Comparison of ENCODE assay signal across 8 cellular contexts in genomic region chr15:85494035-85494793, GRCh38.
DNase-seq lines count a peak whose midpoint lies in the region; ATAC-seq and TF ChIP-seq lines count a peak whose summit lies in the region.

No MANE protein-coding gene starts in this region.

- peak overlapping the region; percentile 71 for H3K27ac ChIP-seq in WERI-Rb-1
- peak overlapping the region; percentile 47 to 78 (median 72) for H3K27ac ChIP-seq in transverse colon

- peak in 2 of 3 experiments; percentile 33 to 52 for DNase-seq in NCI-H1417 (lab: John Stamatoyannopoulos, UW)
- no peak for DNase-seq in NCI-H1417 treated with DMSO at 0.1 percent for 48 hours (lab: John Stamatoyannopoulos, UW)
- no peak for DNase-seq in WERI-Rb-1
- DNase-seq in iPS-NIHi11 (ENCODE audit: low spot score), result peak; percentile 44
- no peak for DNase-seq in transverse colon
- no peak for DNase-seq in SIG-M5 (lab: John Stamatoyannopoulos, UW)
- DNase-seq in Ammon's horn (ENCODE audit: low spot score), result no peak

- intact Hi-C loops in transverse colon (cut with DNase I; ENCODE audit: low total_unique reads), result no loop called here

- no peak overlapping the region for H3K4me3 ChIP-seq in WERI-Rb-1 (ENCODE audit: low read depth, low read length)
- H3K4me3 ChIP-seq in transverse colon, result no peak overlapping the region

- ATAC-seq in HG02852 (IDR thresholded peaks at IDR 0.05; ENCODE audit: unreplicated experiment), result no peak

- H3K9me3 ChIP-seq in WERI-Rb-1 (ENCODE audit: severe bottlenecking), result no peaks in the 10 kb centered on the region
- no peaks in the 10 kb centered on the region for H3K9me3 ChIP-seq in transverse colon

- TF ChIP-seq CTCF in WERI-Rb-1 (IDR thresholded peaks at IDR 0.05; ENCODE audit: low read depth, low read length) (no peak), transverse colon (IDR thresholded peaks at IDR 0.05) (no peak)

- no peak for TF ChIP-seq EP300 in transverse colon (IDR thresholded peaks at IDR 0.05; ENCODE audit: low read depth)

- H3K4me1 ChIP-seq in transverse colon, result peaks cover 0 to 44% (median 24%) of the 10 kb centered on the region in 4 donors

- TF ChIP-seq POLR2A in transverse colon (IDR thresholded peaks at IDR 0.05), result peak; percentile 53

- 50 to 53% methylated on average over 1 to 5 of the region's 5 CpGs for WGBS in transverse colon (ENCODE audit: low coverage in 1 of 2), 2 donors

- H3K36me3 ChIP-seq in WERI-Rb-1 (peaks cover 25% of the 10 kb centered on the region), transverse colon (no peaks in the 10 kb centered on the region)

- in situ Hi-C loops in transverse colon (cut with MboI; ENCODE audit: low pct_ligation_motif_present in 1 of 4, low pct_unique_long_range_greater_than_20kb in 1 of 4, low sequenced_read_pairs in 3 of 4), result loop anchor here (25.0 kb wide), 6 partner anchors 93 to 343 kb away; no protein-coding TSS in a partner anchor

- H3K27me3 ChIP-seq in WERI-Rb-1 (ENCODE audit: insufficient read depth, low read depth, severe bottlenecking) (no peaks in the 10 kb centered on the region), transverse colon (no peaks in the 10 kb centered on the region)

Comparison
In these comparisons a context has a peak if more than half of its experiments do, and no peak if none do; other contexts are left out.
1. DNase-seq: peak in NCI-H1417 (2 of 3) and iPS-NIHi11 (single experiment); none in NCI-H1417 treated with DMSO at 0.1 percent for 48 hours (single experiment), WERI-Rb-1 (single experiment), transverse colon (single experiment), SIG-M5 (single experiment) and Ammon's horn (single experiment).